Comparison of ENCODE assay signal across 1 cellular context in the genomic region with DNA sequence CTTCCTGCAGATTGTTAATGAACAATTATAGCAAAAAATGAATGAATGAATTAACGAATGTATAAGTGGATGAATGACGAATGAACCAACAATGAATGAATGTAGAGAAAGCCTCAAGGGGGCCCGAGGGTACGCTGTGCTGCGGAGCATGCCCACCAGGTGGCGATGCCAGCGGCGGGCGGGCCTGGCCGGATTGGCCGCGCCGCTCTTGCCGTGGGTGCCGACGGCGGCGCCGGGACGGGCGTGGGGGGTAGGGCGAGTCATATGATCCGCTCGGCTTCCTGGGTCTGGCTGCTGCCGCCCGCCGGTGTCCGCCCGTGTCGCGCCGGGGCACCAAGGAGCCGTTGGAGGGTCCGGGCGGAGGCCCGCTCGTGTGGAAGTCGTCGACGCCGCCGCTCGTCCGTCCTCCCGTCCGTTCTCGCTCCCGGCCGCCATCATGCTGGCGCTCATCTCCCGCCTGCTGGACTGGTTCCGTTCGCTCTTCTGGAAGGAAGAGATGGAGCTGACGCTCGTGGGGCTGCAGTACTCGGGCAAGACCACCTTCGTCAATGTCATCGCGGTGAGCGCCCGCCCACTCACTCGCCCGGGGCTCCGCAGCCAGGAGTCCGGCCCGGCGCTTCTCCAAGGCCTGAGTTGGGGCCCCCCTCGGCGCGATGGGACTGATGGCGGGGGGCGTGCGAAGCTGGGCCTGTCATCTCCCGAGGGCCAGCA.
TF ChIP-seq lines count a peak whose summit lies in the region.

A gene (plus strand): TSS at position 263 of the 711 bp plus-strand sequence. CDS start 174 bp downstream, at position 437.

TF ChIP-seq in HepG2, 621 proteins besides CTCF, POLR2A, EP300 and RAD21 (continued from another document and continues in another):
- TF ChIP-seq, protein P1, sequence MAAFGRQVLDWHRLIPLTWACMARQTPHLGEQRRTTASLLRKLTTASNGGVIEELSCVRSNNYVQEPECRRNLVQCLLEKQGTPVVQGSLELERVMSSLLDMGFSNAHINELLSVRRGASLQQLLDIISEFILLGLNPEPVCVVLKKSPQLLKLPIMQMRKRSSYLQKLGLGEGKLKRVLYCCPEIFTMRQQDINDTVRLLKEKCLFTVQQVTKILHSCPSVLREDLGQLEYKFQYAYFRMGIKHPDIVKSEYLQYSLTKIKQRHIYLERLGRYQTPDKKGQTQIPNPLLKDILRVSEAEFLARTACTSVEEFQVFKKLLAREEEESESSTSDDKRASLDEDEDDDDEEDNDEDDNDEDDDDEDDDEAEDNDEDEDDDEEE (CRISPR knock-in tag; IDR thresholded peaks at IDR 0.05), result peak; percentile 76
- TF ChIP-seq, protein P2, sequence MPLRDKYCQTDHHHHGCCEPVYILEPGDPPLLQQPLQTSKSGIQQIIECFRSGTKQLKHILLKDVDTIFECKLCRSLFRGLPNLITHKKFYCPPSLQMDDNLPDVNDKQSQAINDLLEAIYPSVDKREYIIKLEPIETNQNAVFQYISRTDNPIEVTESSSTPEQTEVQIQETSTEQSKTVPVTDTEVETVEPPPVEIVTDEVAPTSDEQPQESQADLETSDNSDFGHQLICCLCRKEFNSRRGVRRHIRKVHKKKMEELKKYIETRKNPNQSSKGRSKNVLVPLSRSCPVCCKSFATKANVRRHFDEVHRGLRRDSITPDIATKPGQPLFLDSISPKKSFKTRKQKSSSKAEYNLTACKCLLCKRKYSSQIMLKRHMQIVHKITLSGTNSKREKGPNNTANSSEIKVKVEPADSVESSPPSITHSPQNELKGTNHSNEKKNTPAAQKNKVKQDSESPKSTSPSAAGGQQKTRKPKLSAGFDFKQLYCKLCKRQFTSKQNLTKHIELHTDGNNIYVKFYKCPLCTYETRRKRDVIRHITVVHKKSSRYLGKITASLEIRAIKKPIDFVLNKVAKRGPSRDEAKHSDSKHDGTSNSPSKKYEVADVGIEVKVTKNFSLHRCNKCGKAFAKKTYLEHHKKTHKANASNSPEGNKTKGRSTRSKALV (CRISPR knock-in tag; IDR thresholded peaks at IDR 0.05), result peak; percentile 73; the same call in 1 of the 2 replicates
- TF ChIP-seq MTA3 (CRISPR knock-in tag; IDR thresholded peaks at IDR 0.05) (no peak), ZNF510 (CRISPR knock-in tag; IDR thresholded peaks at IDR 0.05; ENCODE audit: low read depth) (no peak), ARNT (IDR thresholded peaks at IDR 0.05) (no peak), XRCC5 (optimal IDR thresholded peaks at IDR 0.05; ENCODE audit: low read length) (peak; percentile 90), ATF7-NPFF (CRISPR knock-in tag; IDR thresholded peaks at IDR 0.05; ENCODE audit: low read depth) (peak; percentile 90), BHLHE40 (IDR thresholded peaks at IDR 0.05; ENCODE audit: low read length) (no peak), ZNF230 (CRISPR knock-in tag; IDR thresholded peaks at IDR 0.05) (no peak), SNAI1 (CRISPR knock-in tag; IDR thresholded peaks at IDR 0.05; ENCODE audit: borderline replicate concordance) (no peak; the same call in 1 of the 2 replicates), ZNF543 (CRISPR knock-in tag; IDR thresholded peaks at IDR 0.05) (no peak), NR3C1 (CRISPR knock-in tag; IDR thresholded peaks at IDR 0.05) (no peak), ZNF124 (CRISPR knock-in tag; IDR thresholded peaks at IDR 0.05) (no peak), ZNF3 (CRISPR knock-in tag; IDR thresholded peaks at IDR 0.05) (no peak), HNRNPL (IDR thresholded peaks at IDR 0.05; ENCODE audit: low read depth, low read length) (no peak), SIX4 (CRISPR knock-in tag; IDR thresholded peaks at IDR 0.05) (peak; percentile 83), KDM2A (CRISPR knock-in tag; IDR thresholded peaks at IDR 0.05; ENCODE audit: borderline replicate concordance, low read depth) (peak; percentile 85; the same call in 1 of the 2 replicates), PHF8 (CRISPR knock-in tag; IDR thresholded peaks at IDR 0.05) (peak; percentile 85), NFKB2 (CRISPR knock-in tag; IDR thresholded peaks at IDR 0.05; ENCODE audit: borderline replicate concordance) (peak; percentile 81; the same call in 1 of the 2 replicates), HNF4G (IDR thresholded peaks at IDR 0.05; ENCODE audit: borderline replicate concordance, low read depth, low read length) (peak; percentile 34; the same call in 1 of the 2 replicates), HNF4G (CRISPR knock-in tag; IDR thresholded peaks at IDR 0.05; ENCODE audit: borderline replicate concordance, low read depth) (no peak), ZSCAN22 (CRISPR knock-in tag; IDR thresholded peaks at IDR 0.05) (no peak), ZNF468 (CRISPR knock-in tag; IDR thresholded peaks at IDR 0.05) (no peak), MIXL1 (CRISPR knock-in tag; IDR thresholded peaks at IDR 0.05) (peak; percentile 85), HDAC2 (CRISPR knock-in tag; IDR thresholded peaks at IDR 0.05) (peak; percentile 69; the same call in 1 of the 2 replicates), ZNF367 (CRISPR knock-in tag; IDR thresholded peaks at IDR 0.05; ENCODE audit: borderline replicate concordance) (0 out of 2 replicates have a peak, but pooled peaks have one; percentile 45), TBL1XR1 (IDR thresholded peaks at IDR 0.05; ENCODE audit: borderline replicate concordance, low read length, partially characterized antibody) (no peak), ZNF569 (CRISPR knock-in tag; IDR thresholded peaks at IDR 0.05; ENCODE audit: borderline replicate concordance) (peak; percentile 83; the same call in 1 of the 2 replicates), YEATS4 (CRISPR knock-in tag; IDR thresholded peaks at IDR 0.05; ENCODE audit: borderline replicate concordance) (peak; percentile 95), RXRA (CRISPR knock-in tag; IDR thresholded peaks at IDR 0.05) (peak; percentile 44), DPF2 (CRISPR knock-in tag; IDR thresholded peaks at IDR 0.05; ENCODE audit: borderline replicate concordance, low read depth) (no peak), NONO (IDR thresholded peaks at IDR 0.05) (no peak), NONO (CRISPR knock-in tag; conservative IDR thresholded peaks at IDR 0.05) (peak; percentile 95), ZNF790 (CRISPR knock-in tag; IDR thresholded peaks at IDR 0.05; ENCODE audit: borderline replicate concordance) (0 out of 2 replicates have a peak, but pooled peaks have one; percentile 64), ZNF629 (CRISPR knock-in tag; conservative IDR thresholded peaks at IDR 0.05) (0 out of 2 replicates have a peak, but pooled peaks have one; percentile 24)
- TF ChIP-seq, protein P3, sequence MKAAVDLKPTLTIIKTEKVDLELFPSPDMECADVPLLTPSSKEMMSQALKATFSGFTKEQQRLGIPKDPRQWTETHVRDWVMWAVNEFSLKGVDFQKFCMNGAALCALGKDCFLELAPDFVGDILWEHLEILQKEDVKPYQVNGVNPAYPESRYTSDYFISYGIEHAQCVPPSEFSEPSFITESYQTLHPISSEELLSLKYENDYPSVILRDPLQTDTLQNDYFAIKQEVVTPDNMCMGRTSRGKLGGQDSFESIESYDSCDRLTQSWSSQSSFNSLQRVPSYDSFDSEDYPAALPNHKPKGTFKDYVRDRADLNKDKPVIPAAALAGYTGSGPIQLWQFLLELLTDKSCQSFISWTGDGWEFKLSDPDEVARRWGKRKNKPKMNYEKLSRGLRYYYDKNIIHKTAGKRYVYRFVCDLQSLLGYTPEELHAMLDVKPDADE (CRISPR knock-in tag; IDR thresholded peaks at IDR 0.05), result no peak
- TF ChIP-seq, protein P4, sequence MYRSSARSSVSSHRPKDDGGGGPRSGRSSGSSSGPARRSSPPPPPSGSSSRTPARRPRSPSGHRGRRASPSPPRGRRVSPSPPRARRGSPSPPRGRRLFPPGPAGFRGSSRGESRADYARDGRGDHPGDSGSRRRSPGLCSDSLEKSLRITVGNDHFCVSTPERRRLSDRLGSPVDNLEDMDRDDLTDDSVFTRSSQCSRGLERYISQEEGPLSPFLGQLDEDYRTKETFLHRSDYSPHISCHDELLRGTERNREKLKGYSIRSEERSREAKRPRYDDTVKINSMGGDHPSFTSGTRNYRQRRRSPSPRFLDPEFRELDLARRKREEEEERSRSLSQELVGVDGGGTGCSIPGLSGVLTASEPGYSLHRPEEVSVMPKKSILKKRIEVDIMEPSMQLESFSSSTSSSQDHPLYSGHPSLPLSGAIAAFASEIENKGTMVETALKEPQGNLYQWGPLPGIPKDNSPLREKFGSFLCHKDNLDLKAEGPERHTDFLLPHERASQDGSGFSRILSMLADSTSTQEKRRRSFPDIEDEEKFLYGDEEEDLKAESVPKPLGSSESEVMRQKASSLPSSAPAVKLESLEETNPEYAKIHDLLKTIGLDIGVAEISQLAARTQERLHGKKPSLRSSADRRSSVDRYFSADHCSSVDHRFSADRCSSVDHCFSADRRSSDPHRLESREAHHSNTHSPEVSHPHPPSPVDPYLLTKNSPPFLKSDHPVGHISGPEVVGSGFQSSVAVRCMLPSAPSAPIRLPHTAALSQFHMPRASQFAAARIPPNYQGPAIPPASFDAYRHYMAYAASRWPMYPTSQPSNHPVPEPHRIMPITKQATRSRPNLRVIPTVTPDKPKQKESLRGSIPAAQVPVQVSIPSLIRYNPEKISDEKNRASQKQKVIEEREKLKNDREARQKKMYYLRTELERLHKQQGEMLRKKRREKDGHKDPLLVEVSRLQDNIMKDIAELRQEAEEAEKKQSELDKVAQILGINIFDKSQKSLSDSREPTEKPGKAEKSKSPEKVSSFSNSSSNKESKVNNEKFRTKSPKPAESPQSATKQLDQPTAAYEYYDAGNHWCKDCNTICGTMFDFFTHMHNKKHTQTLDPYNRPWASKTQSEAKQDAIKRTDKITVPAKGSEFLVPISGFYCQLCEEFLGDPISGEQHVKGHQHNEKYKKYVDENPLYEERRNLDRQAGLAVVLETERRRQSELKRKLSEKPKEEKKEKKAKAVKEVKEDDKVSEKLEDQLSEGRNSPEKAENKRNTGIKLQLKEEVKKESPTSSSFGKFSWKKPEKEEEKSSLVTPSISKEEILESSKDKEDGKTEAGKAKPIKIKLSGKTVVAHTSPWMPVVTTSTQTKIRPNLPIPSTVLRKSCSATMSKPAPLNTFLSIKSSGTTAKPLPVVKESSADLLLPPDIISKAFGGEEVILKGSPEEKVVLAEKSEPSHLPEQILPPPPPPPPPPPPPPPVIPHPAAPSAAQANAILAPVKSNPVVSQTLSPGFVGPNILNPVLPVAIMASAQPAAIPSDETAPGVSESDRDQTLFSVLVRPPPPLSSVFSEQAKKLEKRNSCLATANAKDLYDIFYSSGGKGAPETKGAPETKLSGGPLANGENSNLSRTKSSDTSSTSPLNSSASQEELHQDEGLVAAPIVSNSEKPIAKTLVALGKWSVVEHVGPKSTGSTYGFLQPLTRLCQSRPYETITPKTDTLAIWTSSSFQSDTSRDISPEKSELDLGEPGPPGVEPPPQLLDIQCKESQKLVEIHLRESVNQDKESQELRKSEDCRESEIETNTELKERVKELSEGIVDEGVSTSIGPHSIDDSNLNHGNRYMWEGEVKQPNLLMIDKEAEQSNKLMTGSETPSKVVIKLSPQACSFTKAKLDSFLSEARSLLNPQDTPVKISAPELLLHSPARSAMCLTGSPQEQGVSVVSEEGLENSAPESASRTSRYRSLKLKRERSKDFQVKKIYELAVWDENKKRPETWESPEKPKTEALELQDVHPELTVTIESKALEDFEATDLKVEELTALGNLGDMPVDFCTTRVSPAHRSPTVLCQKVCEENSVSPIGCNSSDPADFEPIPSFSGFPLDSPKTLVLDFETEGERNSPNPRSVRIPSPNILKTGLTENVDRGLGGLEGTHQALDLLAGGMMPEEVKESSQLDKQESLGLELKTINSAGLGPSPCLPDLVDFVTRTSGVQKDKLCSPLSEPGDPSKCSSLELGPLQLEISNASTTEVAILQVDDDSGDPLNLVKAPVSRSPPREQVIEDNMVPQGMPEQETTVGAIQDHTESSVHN (CRISPR knock-in tag; IDR thresholded peaks at IDR 0.05), result no peak
- TF ChIP-seq, protein P5, sequence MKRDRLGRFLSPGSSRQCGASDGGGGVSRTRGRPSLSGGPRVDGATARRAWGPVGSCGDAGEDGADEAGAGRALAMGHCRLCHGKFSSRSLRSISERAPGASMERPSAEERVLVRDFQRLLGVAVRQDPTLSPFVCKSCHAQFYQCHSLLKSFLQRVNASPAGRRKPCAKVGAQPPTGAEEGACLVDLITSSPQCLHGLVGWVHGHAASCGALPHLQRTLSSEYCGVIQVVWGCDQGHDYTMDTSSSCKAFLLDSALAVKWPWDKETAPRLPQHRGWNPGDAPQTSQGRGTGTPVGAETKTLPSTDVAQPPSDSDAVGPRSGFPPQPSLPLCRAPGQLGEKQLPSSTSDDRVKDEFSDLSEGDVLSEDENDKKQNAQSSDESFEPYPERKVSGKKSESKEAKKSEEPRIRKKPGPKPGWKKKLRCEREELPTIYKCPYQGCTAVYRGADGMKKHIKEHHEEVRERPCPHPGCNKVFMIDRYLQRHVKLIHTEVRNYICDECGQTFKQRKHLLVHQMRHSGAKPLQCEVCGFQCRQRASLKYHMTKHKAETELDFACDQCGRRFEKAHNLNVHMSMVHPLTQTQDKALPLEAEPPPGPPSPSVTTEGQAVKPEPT (CRISPR knock-in tag; IDR thresholded peaks at IDR 0.05; ENCODE audit: low read depth), result peak; percentile 45; the same call in 1 of the 2 replicates
- TF ChIP-seq, protein P6, sequence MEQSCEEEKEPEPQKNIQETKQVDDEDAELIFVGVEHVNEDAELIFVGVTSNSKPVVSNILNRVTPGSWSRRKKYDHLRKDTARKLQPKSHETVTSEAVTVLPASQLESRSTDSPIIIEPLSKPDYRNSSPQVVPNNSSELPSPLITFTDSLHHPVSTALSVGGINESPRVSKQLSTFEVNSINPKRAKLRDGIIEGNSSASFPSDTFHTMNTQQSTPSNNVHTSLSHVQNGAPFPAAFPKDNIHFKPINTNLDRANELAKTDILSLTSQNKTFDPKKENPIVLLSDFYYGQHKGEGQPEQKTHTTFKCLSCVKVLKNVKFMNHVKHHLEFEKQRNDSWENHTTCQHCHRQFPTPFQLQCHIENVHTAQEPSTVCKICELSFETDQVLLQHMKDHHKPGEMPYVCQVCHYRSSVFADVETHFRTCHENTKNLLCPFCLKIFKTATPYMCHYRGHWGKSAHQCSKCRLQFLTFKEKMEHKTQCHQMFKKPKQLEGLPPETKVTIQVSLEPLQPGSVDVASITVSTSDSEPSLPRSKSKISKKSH (CRISPR knock-in tag; IDR thresholded peaks at IDR 0.05; ENCODE audit: borderline replicate concordance), result no peak
- TF ChIP-seq, protein P7, sequence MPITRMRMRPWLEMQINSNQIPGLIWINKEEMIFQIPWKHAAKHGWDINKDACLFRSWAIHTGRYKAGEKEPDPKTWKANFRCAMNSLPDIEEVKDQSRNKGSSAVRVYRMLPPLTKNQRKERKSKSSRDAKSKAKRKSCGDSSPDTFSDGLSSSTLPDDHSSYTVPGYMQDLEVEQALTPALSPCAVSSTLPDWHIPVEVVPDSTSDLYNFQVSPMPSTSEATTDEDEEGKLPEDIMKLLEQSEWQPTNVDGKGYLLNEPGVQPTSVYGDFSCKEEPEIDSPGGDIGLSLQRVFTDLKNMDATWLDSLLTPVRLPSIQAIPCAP (CRISPR knock-in tag; IDR thresholded peaks at IDR 0.05; ENCODE audit: low read depth), result no peak
- TF ChIP-seq, protein P8, sequence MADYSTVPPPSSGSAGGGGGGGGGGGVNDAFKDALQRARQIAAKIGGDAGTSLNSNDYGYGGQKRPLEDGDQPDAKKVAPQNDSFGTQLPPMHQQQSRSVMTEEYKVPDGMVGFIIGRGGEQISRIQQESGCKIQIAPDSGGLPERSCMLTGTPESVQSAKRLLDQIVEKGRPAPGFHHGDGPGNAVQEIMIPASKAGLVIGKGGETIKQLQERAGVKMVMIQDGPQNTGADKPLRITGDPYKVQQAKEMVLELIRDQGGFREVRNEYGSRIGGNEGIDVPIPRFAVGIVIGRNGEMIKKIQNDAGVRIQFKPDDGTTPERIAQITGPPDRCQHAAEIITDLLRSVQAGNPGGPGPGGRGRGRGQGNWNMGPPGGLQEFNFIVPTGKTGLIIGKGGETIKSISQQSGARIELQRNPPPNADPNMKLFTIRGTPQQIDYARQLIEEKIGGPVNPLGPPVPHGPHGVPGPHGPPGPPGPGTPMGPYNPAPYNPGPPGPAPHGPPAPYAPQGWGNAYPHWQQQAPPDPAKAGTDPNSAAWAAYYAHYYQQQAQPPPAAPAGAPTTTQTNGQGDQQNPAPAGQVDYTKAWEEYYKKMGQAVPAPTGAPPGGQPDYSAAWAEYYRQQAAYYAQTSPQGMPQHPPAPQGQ (CRISPR knock-in tag; IDR thresholded peaks at IDR 0.05; ENCODE audit: borderline replicate concordance), result no peak
